10 cellular contexts compared by ENCODE assay signal in genomic region chr17:5585814-5586558, GRCh38. TPM values are rescaled to one million over a fixed set of nuclear protein-coding genes. Genes with fewer than 3 reads are reported as not detected.
DNase-seq lines count a peak whose midpoint lies in the region; ATAC-seq and TF ChIP-seq lines count a peak whose summit lies in the region.
"Had no signal": no experiment of that assay in that cellular context is flagged by ENCODE, and none has a peak within 500 bp of the region (broad histone marks: within the 10 kb centered on the region; RNA-seq: fewer than 3 reads in every experiment).

No MANE protein-coding gene starts in this region.

- H3K4me3 Mint-ChIP-seq in central memory CD8-positive, alpha-beta T cell, result peak overlapping the region; percentile 29

- peak overlapping the region; percentile 30 to 45 (median 34) for H3K4me3 ChIP-seq in skeletal muscle tissue (ENCODE audit: low read length in 3 of 3)

- ATAC-seq in central memory CD8-positive, alpha-beta T cell (replicated peaks; ENCODE audit: extremely low read depth, poor library complexity, severe bottlenecking), result no peak
- ATAC-seq in HG03442 (IDR thresholded peaks at IDR 0.05; ENCODE audit: unreplicated experiment), result no peak

- H3K36me3 Mint-ChIP-seq in central memory CD8-positive, alpha-beta T cell (ENCODE audit: insufficient read depth), result peaks cover 26% of the 10 kb centered on the region

- H3K4me1 Mint-ChIP-seq in central memory CD8-positive, alpha-beta T cell, result peaks cover 44% of the 10 kb centered on the region

- peak overlapping the region; percentile 82 for H3K27ac ChIP-seq in skeletal muscle tissue (ENCODE audit: low read depth, low read length)

- no peaks in the 10 kb centered on the region for H3K9me3 Mint-ChIP-seq in central memory CD8-positive, alpha-beta T cell

- peak overlapping the region; percentile 99 for H3K27ac Mint-ChIP-seq in central memory CD8-positive, alpha-beta T cell (ENCODE audit: low read depth)

- peak; percentile 40 for DNase-seq in NCI-H1092 treated with DMSO at 0.1 percent for 48 hours (lab: John Stamatoyannopoulos, UW)
- no peak for DNase-seq in NCI-H1092 (lab: John Stamatoyannopoulos, UW)
- DNase-seq in NCI-H2227 treated with DMSO at 0.1 percent for 48 hours (lab: John Stamatoyannopoulos, UW), result peak; percentile 9
- DNase-seq in central memory CD8-positive, alpha-beta T cell (ENCODE audit: low spot score in 2 of 2), result no peak
- no peak for DNase-seq in cerebellar cortex (ENCODE audit: low spot score)
- no peak for DNase-seq in GM10266 (ENCODE audit: extremely low spot score)
- DNase-seq: amniotic stem cell, midbrain had no signal

- no peaks in the 10 kb centered on the region for H3K27me3 ChIP-seq in skeletal muscle tissue (ENCODE audit: control insufficient read depth in 3 of 3, insufficient read depth in 3 of 3, low read length in 3 of 3)

- TF ChIP-seq CTCF in GM10266 (IDR thresholded peaks at IDR 0.05; ENCODE audit: control insufficient read depth, insufficient read depth, low read depth, missing control alignments), result no peak

- H3K36me3 ChIP-seq in skeletal muscle tissue (ENCODE audit: control insufficient read depth in 3 of 3, insufficient read depth in 3 of 3, low read length in 3 of 3), result peaks cover 0 to 6% (median 3%) of the 10 kb centered on the region in 3 donors

- peak overlapping the region; percentile 47 to 57 (median 51) for H3K9ac ChIP-seq in skeletal muscle tissue (ENCODE audit: low read depth in 1 of 3, low read length in 3 of 3)

- no peaks in the 10 kb centered on the region for H3K9me3 ChIP-seq in skeletal muscle tissue (ENCODE audit: control insufficient read depth in 3 of 3, low read length in 3 of 3)

- H3K4me1 ChIP-seq in skeletal muscle tissue (ENCODE audit: control insufficient read depth in 3 of 3, insufficient read depth in 3 of 3, low read length in 3 of 3), result peaks cover 28 to 37% (median 33%) of the 10 kb centered on the region in 3 donors

- H3K27me3 Mint-ChIP-seq in central memory CD8-positive, alpha-beta T cell, result no peaks in the 10 kb centered on the region

RNA-seq across cellular contexts. Expression of gene NLRP1, which starts 1.7 kb away (rescaled TPM):
- 24.0 TPM for total RNA-seq in skeletal muscle tissue

Comparison
In these comparisons a context has a peak if more than half of its experiments do, and no peak if none do; other contexts are left out.
1. DNase-seq: peak in NCI-H1092 treated with DMSO at 0.1 percent for 48 hours (single experiment) and NCI-H2227 treated with DMSO at 0.1 percent for 48 hours (single experiment); none in NCI-H1092 (single experiment), central memory CD8-positive, alpha-beta T cell (0 of 2), cerebellar cortex (single experiment) and GM10266 (single experiment).